ENCODE assay signal across 31 cellular contexts in the genomic region with DNA sequence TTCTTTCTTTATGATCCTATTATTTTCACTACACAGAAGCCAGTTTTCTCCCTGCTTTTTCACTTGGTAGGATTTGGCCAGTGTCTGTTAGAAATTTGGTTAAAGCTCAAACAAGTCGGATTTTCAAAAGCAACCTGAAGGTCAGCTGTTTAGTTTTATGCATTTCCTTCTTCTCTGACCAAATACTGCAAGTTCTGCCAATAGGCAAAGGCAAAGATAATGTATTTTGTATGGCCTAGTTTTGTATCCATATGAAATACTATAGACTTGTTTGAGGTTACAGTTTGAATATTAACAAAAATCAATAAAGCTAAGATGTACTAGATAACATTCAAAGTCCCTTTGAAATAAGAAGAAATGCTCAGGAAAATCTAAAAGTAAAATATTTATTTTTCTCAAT.
DNase-seq lines count a peak whose midpoint lies in the region; ATAC-seq, FAIRE-seq and TF ChIP-seq lines count a peak whose summit lies in the region.
"Had no signal": no experiment of that assay in that cellular context is flagged by ENCODE, and none has a peak within 500 bp of the region (broad histone marks: within the 10 kb centered on the region; RNA-seq: fewer than 3 reads in every experiment).

No MANE protein-coding gene starts in this region.

- peak in 1 of 2 experiments; percentile 15; a peak in 1 of 4 replicates for TF ChIP-seq EP300 in HepG2 (IDR thresholded peaks at IDR 0.05; ENCODE audit: low read depth in 2 of 2, low read length in 2 of 2)
- TF ChIP-seq EP300 in HepG2 (CRISPR knock-in tag; IDR thresholded peaks at IDR 0.05; ENCODE audit: borderline replicate concordance) = no peak

- peak; percentile 43 for FAIRE-seq in HepG2 (lab: Jason Lieb, UNC)
- FAIRE-seq in kidney (lab: Jason Lieb, UNC) = peak; percentile 21
- FAIRE-seq: A204.1, A549, D721Med had no signal

- POLR2A ChIA-PET in HepG2 (lab: Yijun Ruan, JAX) = no interaction called here

- DNase-seq in HepG2 (ENCODE audit: low spot score) (peak; percentile 27), right lobe of liver (no peak), kidney (no peak), NCI-H2081 (lab: John Stamatoyannopoulos, UW) (no peak)
- DNase-seq: 8988T; ACHN; AML-193; BE2C; C1 segment of cervical spinal cord; Caco-2; Calu3; CD4-positive, alpha-beta memory T cell; CD4-positive, alpha-beta T cell; CD4-positive, CD25-positive, alpha-beta regulatory T cell; CD8-positive, alpha-beta memory T cell; CD8-positive, alpha-beta T cell; COR-L47; DMS 273 treated with DMSO at 0.1 percent for 48 hours; DMS153; DMS53; DMS79; DMS79 treated with DMSO at 0.1 percent for 48 hours; DND-41; EL had no signal

- CTCF ChIA-PET in HepG2 (lab: Yijun Ruan, JAX; ENCODE audit: low intra/inter-chr PET ratio, low total read pairs) = no interaction called here

- H3K4me2 ChIP-seq in HepG2 (ENCODE audit: low read depth, low read length) = no peak overlapping the region; the same call in 1 of the 2 replicates
- H3K4me2 ChIP-seq: A549; BLaER1; BLaER1 treated with 17β-estradiol and CSF1 and Interleukin-3, amounts not matched to agents 10 nM and 100 nM had no signal

- no peaks in the 10 kb centered on the region for H3K27me3 ChIP-seq in HepG2 (ENCODE audit: control insufficient read depth in 1 of 2, insufficient read depth in 2 of 2, low read length in 2 of 2)
- no peaks in the 10 kb centered on the region for H3K27me3 ChIP-seq in right lobe of liver
- H3K27me3 ChIP-seq: BE2C; BLaER1; BLaER1 treated with 17β-estradiol and CSF1 and Interleukin-3, amounts not matched to agents 10 nM and 100 nM had no signal

- TF ChIP-seq POLR2A in HepG2 (IDR thresholded peaks at IDR 0.05; ENCODE audit: insufficient read depth in 1 of 2, low read depth in 2 of 2, low read length in 2 of 2) = no peak
- no peak for TF ChIP-seq POLR2A in right lobe of liver (IDR thresholded peaks at IDR 0.05)

- peaks cover 16% of the 10 kb centered on the region for H3K9me3 ChIP-seq in HepG2 (ENCODE audit: low read length)
- no peaks in the 10 kb centered on the region for H3K9me3 ChIP-seq in right lobe of liver
- no peaks in the 10 kb centered on the region for H3K9me3 ChIP-seq in kidney (ENCODE audit: control insufficient read depth in 1 of 2, low read length in 2 of 2)
- H3K9me3 ChIP-seq: A549, BE2C, BLaER1, Caco-2 had no signal

- H3K9ac ChIP-seq in HepG2 (ENCODE audit: insufficient read depth, low read depth, low read length) = no peak overlapping the region
- H3K9ac ChIP-seq in kidney (ENCODE audit: low read length in 2 of 2) = no peak overlapping the region
- H3K9ac ChIP-seq: BLaER1; BLaER1 treated with 17β-estradiol and CSF1 and Interleukin-3, amounts not matched to agents 10 nM and 100 nM had no signal

- no peak overlapping the region for H2AFZ ChIP-seq in HepG2 (ENCODE audit: low read length)

- intact Hi-C loops in HepG2 (cut with micrococcal nuclease; ENCODE audit: unreplicated experiment) (no loop called here), right lobe of liver (cut with DNase I) (no loop called here), kidney (cut with DNase I) (no loop called here)

- BruUV-seq in HepG2 (replicated peaks; lab: Mats Ljungman, UMichigan) = no TSS peak

- H3K4me3 ChIP-seq in HepG2 (replicated peaks in 1 of 3; ENCODE audit: insufficient read depth in 1 of 3, low read depth in 2 of 3, low read length in 3 of 3) (no peak overlapping the region), right lobe of liver (no peak overlapping the region), kidney (ENCODE audit: low read length in 2 of 2) (no peak overlapping the region)
- H3K4me3 ChIP-seq: A549; BLaER1; BLaER1 treated with 17β-estradiol and CSF1 and Interleukin-3, amounts not matched to agents 10 nM and 100 nM had no signal

- no peaks in the 10 kb centered on the region for H4K20me1 ChIP-seq in HepG2 (ENCODE audit: insufficient read depth, low read length)
- H4K20me1 ChIP-seq: BLaER1; BLaER1 treated with 17β-estradiol and CSF1 and Interleukin-3, amounts not matched to agents 10 nM and 100 nM had no signal

- no peak for TF ChIP-seq RAD21 in HepG2 (CRISPR knock-in tag; IDR thresholded peaks at IDR 0.05)

- no peaks in the 10 kb centered on the region for H3K36me3 ChIP-seq in HepG2 (replicated peaks in 1 of 2; ENCODE audit: control insufficient read depth in 1 of 2, insufficient read depth in 2 of 2, low read length in 2 of 2)
- H3K36me3 ChIP-seq in right lobe of liver = no peaks in the 10 kb centered on the region
- no peaks in the 10 kb centered on the region for H3K36me3 ChIP-seq in kidney (ENCODE audit: control insufficient read depth in 1 of 2, insufficient read depth in 2 of 2, low read length in 2 of 2)
- H3K36me3 ChIP-seq: BE2C; BLaER1; BLaER1 treated with 17β-estradiol and CSF1 and Interleukin-3, amounts not matched to agents 10 nM and 100 nM had no signal

- 0% methylated on average over 1 of the region's 1 CpG for WGBS in HepG2 (ENCODE audit: low lambda C conversion rate)
- 16% methylated on average over 1 of the region's 1 CpG for WGBS in right lobe of liver (ENCODE audit: insufficient coverage, low coverage, low lambda C conversion rate, missing lambda C conversion rate)

- H3K27ac ChIP-seq in HepG2 (ENCODE audit: extremely low read length, insufficient read depth, low read length) (peak overlapping the region; percentile 25), right lobe of liver (no peak overlapping the region), kidney (ENCODE audit: low read depth in 2 of 2, low read length in 2 of 2) (no peak overlapping the region)
- H3K27ac ChIP-seq: 22Rv1; A549; BLaER1; BLaER1 treated with 17β-estradiol and CSF1 and Interleukin-3, amounts not matched to agents 10 nM and 100 nM; C4-2B had no signal

- in situ Hi-C loops in HepG2 (cut with HindIII; ENCODE audit: extremely low pct_ligation_motif_present, low pct_unique_long_range_greater_than_20kb) = no loop called here

- H3K4me1 ChIP-seq in HepG2 (ENCODE audit: insufficient read depth, low read length) = peaks cover 12% of the 10 kb centered on the region
- no peaks in the 10 kb centered on the region for H3K4me1 ChIP-seq in right lobe of liver
- H3K4me1 ChIP-seq in kidney (ENCODE audit: control insufficient read depth in 1 of 2, insufficient read depth in 1 of 2, low read depth in 1 of 2, low read length in 2 of 2) = no peaks in the 10 kb centered on the region
- H3K4me1 ChIP-seq: A549; BE2C; BLaER1; BLaER1 treated with 17β-estradiol and CSF1 and Interleukin-3, amounts not matched to agents 10 nM and 100 nM; Caco-2 had no signal

- no peaks in the 10 kb centered on the region for H3K79me2 ChIP-seq in HepG2 (ENCODE audit: insufficient read depth, low read length)

- ATAC-seq in HepG2 (peak; percentile 83), right lobe of liver (no peak)
- ATAC-seq: A549; CD8-positive, alpha-beta T cell had no signal

- no peak for TF ChIP-seq CTCF in HepG2 (CRISPR knock-in tag; IDR thresholded peaks at IDR 0.05)
- TF ChIP-seq CTCF in right lobe of liver (IDR thresholded peaks at IDR 0.05) = no peak
- no peak for TF ChIP-seq CTCF in kidney (IDR thresholded peaks at IDR 0.05; ENCODE audit: borderline replicate concordance, extremely low read depth, insufficient read depth)

TF ChIP-seq in HepG2, 621 proteins besides CTCF, POLR2A, EP300 and RAD21 (continues in another document):
- TF ChIP-seq MIXL1 (CRISPR knock-in tag; IDR thresholded peaks at IDR 0.05) = 0 out of 2 replicates have a peak, but pooled peaks have one; percentile 24
- TF ChIP-seq PPARG (CRISPR knock-in tag; conservative IDR thresholded peaks at IDR 0.05) = 0 out of 2 replicates have a peak, but pooled peaks have one; percentile 22
- TF ChIP-seq ATF7-NPFF (CRISPR knock-in tag; IDR thresholded peaks at IDR 0.05; ENCODE audit: low read depth) = no peak
- TF ChIP-seq ZNF768 (CRISPR knock-in tag; IDR thresholded peaks at IDR 0.05) = no peak
- TF ChIP-seq U2AF2 (IDR thresholded peaks at IDR 0.05; ENCODE audit: low read depth, low read length) = no peak
- TF ChIP-seq ELF3 (CRISPR knock-in tag; IDR thresholded peaks at IDR 0.05) = 0 out of 2 replicates have a peak, but pooled peaks have one; percentile 29
- no peak for TF ChIP-seq ZNF501 (CRISPR knock-in tag; IDR thresholded peaks at IDR 0.05)
- no peak for TF ChIP-seq ATM (IDR thresholded peaks at IDR 0.05; ENCODE audit: borderline replicate concordance)
- TF ChIP-seq RORA (CRISPR knock-in tag; IDR thresholded peaks at IDR 0.05) = 0 out of 2 replicates have a peak, but pooled peaks have one; percentile 22
- TF ChIP-seq ZNF777 (CRISPR knock-in tag; IDR thresholded peaks at IDR 0.05) = no peak
- TF ChIP-seq, protein P1, sequence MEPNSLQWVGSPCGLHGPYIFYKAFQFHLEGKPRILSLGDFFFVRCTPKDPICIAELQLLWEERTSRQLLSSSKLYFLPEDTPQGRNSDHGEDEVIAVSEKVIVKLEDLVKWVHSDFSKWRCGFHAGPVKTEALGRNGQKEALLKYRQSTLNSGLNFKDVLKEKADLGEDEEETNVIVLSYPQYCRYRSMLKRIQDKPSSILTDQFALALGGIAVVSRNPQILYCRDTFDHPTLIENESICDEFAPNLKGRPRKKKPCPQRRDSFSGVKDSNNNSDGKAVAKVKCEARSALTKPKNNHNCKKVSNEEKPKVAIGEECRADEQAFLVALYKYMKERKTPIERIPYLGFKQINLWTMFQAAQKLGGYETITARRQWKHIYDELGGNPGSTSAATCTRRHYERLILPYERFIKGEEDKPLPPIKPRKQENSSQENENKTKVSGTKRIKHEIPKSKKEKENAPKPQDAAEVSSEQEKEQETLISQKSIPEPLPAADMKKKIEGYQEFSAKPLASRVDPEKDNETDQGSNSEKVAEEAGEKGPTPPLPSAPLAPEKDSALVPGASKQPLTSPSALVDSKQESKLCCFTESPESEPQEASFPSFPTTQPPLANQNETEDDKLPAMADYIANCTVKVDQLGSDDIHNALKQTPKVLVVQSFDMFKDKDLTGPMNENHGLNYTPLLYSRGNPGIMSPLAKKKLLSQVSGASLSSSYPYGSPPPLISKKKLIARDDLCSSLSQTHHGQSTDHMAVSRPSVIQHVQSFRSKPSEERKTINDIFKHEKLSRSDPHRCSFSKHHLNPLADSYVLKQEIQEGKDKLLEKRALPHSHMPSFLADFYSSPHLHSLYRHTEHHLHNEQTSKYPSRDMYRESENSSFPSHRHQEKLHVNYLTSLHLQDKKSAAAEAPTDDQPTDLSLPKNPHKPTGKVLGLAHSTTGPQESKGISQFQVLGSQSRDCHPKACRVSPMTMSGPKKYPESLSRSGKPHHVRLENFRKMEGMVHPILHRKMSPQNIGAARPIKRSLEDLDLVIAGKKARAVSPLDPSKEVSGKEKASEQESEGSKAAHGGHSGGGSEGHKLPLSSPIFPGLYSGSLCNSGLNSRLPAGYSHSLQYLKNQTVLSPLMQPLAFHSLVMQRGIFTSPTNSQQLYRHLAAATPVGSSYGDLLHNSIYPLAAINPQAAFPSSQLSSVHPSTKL (CRISPR knock-in tag; IDR thresholded peaks at IDR 0.05) = peak; percentile 62; the same call in 1 of the 2 replicates
- TF ChIP-seq NFE2 (CRISPR knock-in tag; IDR thresholded peaks at IDR 0.05) = no peak
